ENCODE assay signal across 12 cellular contexts in the genomic region with DNA sequence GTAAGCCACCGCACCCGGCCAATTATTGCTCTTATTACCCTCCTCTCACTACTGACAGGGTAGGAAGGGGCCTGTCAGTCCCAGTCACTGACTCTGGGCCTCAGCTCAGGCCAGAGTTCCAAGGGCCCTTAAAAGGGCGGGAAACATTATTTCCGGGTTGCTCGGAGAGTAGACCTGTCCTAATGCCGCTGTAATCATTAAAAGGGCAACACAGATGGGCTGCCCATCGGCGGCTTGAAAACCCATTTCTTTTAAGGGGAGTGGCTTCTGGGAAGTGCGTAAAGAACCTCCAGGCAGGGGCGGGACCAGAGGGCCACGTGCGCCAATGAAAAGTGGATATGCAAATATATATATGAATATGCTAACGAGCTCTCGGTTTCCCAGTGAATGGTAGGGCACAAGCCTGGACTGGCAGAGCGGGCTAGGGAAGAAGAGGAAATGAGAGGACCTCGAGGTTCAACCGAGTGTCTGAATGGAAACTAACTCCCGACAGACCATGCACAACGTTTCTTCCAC. TPM values are rescaled to one million over a fixed set of nuclear protein-coding genes. Genes with fewer than 3 reads are reported as not detected.
DNase-seq lines count a peak whose midpoint lies in the region; ATAC-seq and TF ChIP-seq lines count a peak whose summit lies in the region.
"Had no signal": no experiment of that assay in that cellular context is flagged by ENCODE, and none has a peak within 500 bp of the region (broad histone marks: within the 10 kb centered on the region; RNA-seq: fewer than 3 reads in every experiment).

No MANE protein-coding gene starts in this region.

- 31 to 56% (median 42%) methylated on average over 19 of the region's 19 CpGs for WGBS in heart left ventricle, 4 donors
- 50 to 55% methylated on average over 19 of the region's 19 CpGs for WGBS in thyroid gland, 2 donors
- 41 to 57% (median 48%) methylated on average over 19 of the region's 19 CpGs for WGBS in stomach, 5 donors

- no peaks in the 10 kb centered on the region for H3K27me3 ChIP-seq in heart left ventricle
- no peaks in the 10 kb centered on the region for H3K27me3 ChIP-seq in thyroid gland
- H3K27me3 ChIP-seq in stomach: peaks cover 0 to 18% (median 0%) of the 10 kb centered on the region in 3 donors
- H3K27me3 ChIP-seq: suprapubic skin had no signal

- TF ChIP-seq EP300 in stomach (IDR thresholded peaks at IDR 0.05): no peak

- intact Hi-C loops in heart left ventricle (cut with DNase I): loop anchor here in 3 of 10 donors (2.0 to 5.0 kb wide), 3 partner anchors 62 to 97 kb away; a partner anchor contains a TSS
- intact Hi-C loops in sciatic nerve (cut with DNase I): no loop called here
- intact Hi-C loops in thyroid gland (cut with DNase I): no loop called here
- intact Hi-C loops in stomach (cut with DNase I; ENCODE audit: low total_unique reads): no loop called here

- H3K27ac ChIP-seq in heart left ventricle: peak overlapping the region in 1 of 12 donors; percentile 12
- no peak overlapping the region for H3K27ac ChIP-seq in thyroid gland
- no peak overlapping the region for H3K27ac ChIP-seq in stomach
- H3K27ac ChIP-seq: suprapubic skin had no signal

- H3K9me3 ChIP-seq in heart left ventricle (no peaks in the 10 kb centered on the region), thyroid gland (no peaks in the 10 kb centered on the region), stomach (no peaks in the 10 kb centered on the region)
- H3K9me3 ChIP-seq: suprapubic skin had no signal

- TF ChIP-seq POLR2A in heart left ventricle (IDR thresholded peaks at IDR 0.05): no peak
- TF ChIP-seq POLR2A in thyroid gland (IDR thresholded peaks at IDR 0.05): no peak
- no peak for TF ChIP-seq POLR2A in stomach (IDR thresholded peaks at IDR 0.05)

- peak; percentile 19 for DNase-seq in NCI-H2227 (lab: John Stamatoyannopoulos, UW; ENCODE audit: unreplicated experiment)
- no peak for DNase-seq in NCI-H2227 treated with DMSO at 0.1 percent for 48 hours (lab: John Stamatoyannopoulos, UW)
- peak; percentile 73 for DNase-seq in RPMI7951 (ENCODE audit: low read depth)
- peak in 1 of 5 donors; percentile 51 for DNase-seq in heart left ventricle
- no peak for DNase-seq in sciatic nerve (ENCODE audit: low spot score)
- no peak for DNase-seq in UCSD-AML1 (lab: John Stamatoyannopoulos, UW; ENCODE audit: unreplicated experiment)
- DNase-seq in thyroid gland: no peak
- DNase-seq in stomach: no peak
- DNase-seq: 8988T, glutamatergic neuron, SW 1271 had no signal

- no peak for TF ChIP-seq CTCF in heart left ventricle (IDR thresholded peaks at IDR 0.05)
- no peak for TF ChIP-seq CTCF in thyroid gland (IDR thresholded peaks at IDR 0.05)
- no peak for TF ChIP-seq CTCF in stomach (IDR thresholded peaks at IDR 0.05)

- H3K4me1 ChIP-seq in heart left ventricle (peaks cover 0 to 31% (median 12%) of the 10 kb centered on the region in 12 donors), thyroid gland (no peaks in the 10 kb centered on the region), stomach (peaks cover 0 to 11% (median 0%) of the 10 kb centered on the region in 4 donors)

- peak in 3 of 4 donors; percentile 34 to 77 (median 38) for ATAC-seq in heart left ventricle
- peak; percentile 8 for ATAC-seq in sciatic nerve

- H3K36me3 ChIP-seq in heart left ventricle: peaks cover 0 to 7% (median 0%) of the 10 kb centered on the region in 9 donors
- no peaks in the 10 kb centered on the region for H3K36me3 ChIP-seq in thyroid gland
- H3K36me3 ChIP-seq in stomach: peaks cover 0 to 8% (median 5%) of the 10 kb centered on the region in 4 donors
- H3K36me3 ChIP-seq: suprapubic skin had no signal

- H3K4me3 ChIP-seq in heart left ventricle: no peak overlapping the region
- no peak overlapping the region for H3K4me3 ChIP-seq in thyroid gland (replicated peaks in 1 of 3)
- no peak overlapping the region for H3K4me3 ChIP-seq in stomach
- H3K4me3 ChIP-seq: suprapubic skin had no signal

RNA-seq across cellular contexts. Expression of a gene that starts 26.6 kb away (rescaled TPM):
- total RNA-seq in RPMI7951 (2014; rRNA removed; shearing (Covaris generic)): 10.0 and 11.7 TPM in 2 replicates
- total RNA-seq in heart left ventricle: 1 to 10 TPM in 4 of 9 donors, under 1 TPM in 4, not detected in 1; 0.26 to 5.2 (median 1.00) TPM
- polyA plus RNA-seq in heart left ventricle: under 1 TPM; 0.11 to 0.42 TPM
- total RNA-seq in sciatic nerve: 1.5 TPM
- total RNA-seq in thyroid gland: 1 to 10 TPM in 1 of 4 donors, under 1 TPM in 2, not detected in 1; 0.58 to 1.7 (median 0.93) TPM
- 10 to 100 TPM in 1 of 5 donors, 1 to 10 TPM in 3, not detected in 1; 1.8 to 13.8 (median 5.2) TPM for total RNA-seq in stomach
- under 1 TPM; 0.31 to 0.70 (median 0.50) TPM for polyA plus RNA-seq in stomach

Comparison
In these comparisons a context has a peak if more than half of its experiments do, and no peak if none do; other contexts are left out.
1. DNase-seq: peak in NCI-H2227 (single experiment) and RPMI7951 (single experiment); none in NCI-H2227 treated with DMSO at 0.1 percent for 48 hours (single experiment), sciatic nerve (single experiment), UCSD-AML1 (single experiment), thyroid gland (0 of 2) and stomach (single experiment).